In the genomic region with DNA sequence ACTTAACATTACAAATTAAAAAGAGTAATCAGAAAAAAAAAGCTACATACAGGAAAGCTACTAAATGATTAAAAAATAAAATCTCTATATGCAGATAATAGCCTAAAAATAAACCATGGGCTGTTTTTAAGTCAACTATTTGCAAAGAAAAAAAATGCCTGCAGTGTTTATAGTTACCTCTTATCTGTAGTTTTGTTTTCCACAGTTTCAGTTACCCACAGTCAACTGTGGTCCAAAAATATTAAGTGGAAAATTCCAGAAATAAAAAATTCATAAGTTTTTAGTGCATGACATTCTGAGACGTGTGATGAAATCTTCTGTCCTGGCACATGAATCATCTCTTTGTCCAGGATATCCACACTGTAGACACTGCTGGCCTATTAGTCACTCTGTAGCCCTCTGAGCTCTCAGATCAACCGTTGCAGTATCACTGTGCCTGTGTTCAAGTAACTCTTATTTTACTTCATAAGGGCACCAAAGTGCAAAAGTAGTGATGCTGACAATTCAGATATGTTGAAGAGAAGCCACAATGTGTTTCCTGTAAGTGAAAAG, we compare ENCODE assay signal across 11 cellular contexts. TPM values are rescaled to one million over a fixed set of nuclear protein-coding genes. Genes with fewer than 3 reads are reported as not detected.
DNase-seq lines count a peak whose midpoint lies in the region; ATAC-seq and TF ChIP-seq lines count a peak whose summit lies in the region.
"Had no signal": no experiment of that assay in that cellular context is flagged by ENCODE, and none has a peak within 500 bp of the region (broad histone marks: within the 10 kb centered on the region; RNA-seq: fewer than 3 reads in every experiment).

No MANE protein-coding gene starts in this region.

- WGBS in aorta, 2 donors, result 0 to 8% methylated on average over 2 of the region's 2 CpGs

- no peaks in the 10 kb centered on the region for H3K9me3 Mint-ChIP-seq in MCF 10A (ENCODE audit: unreplicated experiment)
- H3K9me3 Mint-ChIP-seq in CD4-positive, alpha-beta memory T cell, result peaks cover 0 to 4% (median 0%) of the 10 kb centered on the region in 8 donors

- ATAC-seq in aorta (ENCODE audit: low FRiP score) (peak; percentile 85), HG03354 (IDR thresholded peaks at IDR 0.05; ENCODE audit: poor library complexity, severe bottlenecking, unreplicated experiment) (no peak), HG02973 (IDR thresholded peaks at IDR 0.05; ENCODE audit: unreplicated experiment) (no peak)
- ATAC-seq: stimulated activated memory B cell treated with anti-CD40 and anti-IgM and Interleukin-4, amounts not matched to agents 10 μg/mL and 1 μg/mL and 100 μg/mL, for 72 hours had no signal

- intact Hi-C loops in MCF 10A (cut with micrococcal nuclease) (no loop called here), breast epithelium (cut with DNase I; ENCODE audit: low total_unique reads) (no loop called here), aorta (cut with DNase I) (no loop called here)
- intact Hi-C loops in CD4-positive, alpha-beta memory T cell (cut with micrococcal nuclease), result no loop called here

- peaks cover 27% of the 10 kb centered on the region for H3K4me1 Mint-ChIP-seq in MCF 10A (ENCODE audit: insufficient read depth, unreplicated experiment)
- no peaks in the 10 kb centered on the region for H3K4me1 Mint-ChIP-seq in CD4-positive, alpha-beta memory T cell
- H3K4me1 Mint-ChIP-seq: stimulated activated memory B cell treated with anti-CD40 and anti-IgM and Interleukin-4, amounts not matched to agents 10 μg/mL and 1 μg/mL and 100 μg/mL, for 72 hours had no signal

- H3K36me3 Mint-ChIP-seq in MCF 10A (ENCODE audit: insufficient read depth, unreplicated experiment), result no peaks in the 10 kb centered on the region
- no peaks in the 10 kb centered on the region for H3K36me3 Mint-ChIP-seq in CD4-positive, alpha-beta memory T cell

- no peak overlapping the region for H3K27ac ChIP-seq in breast epithelium
- no peak overlapping the region for H3K27ac ChIP-seq in aorta (ENCODE audit: low read depth in 1 of 2, low read length in 2 of 2)
- H3K27ac ChIP-seq in CD4-positive, alpha-beta memory T cell (ENCODE audit: low read depth, low read length), result no peak overlapping the region

- no peaks in the 10 kb centered on the region for H3K27me3 Mint-ChIP-seq in MCF 10A (ENCODE audit: insufficient read depth, unreplicated experiment)
- no peaks in the 10 kb centered on the region for H3K27me3 Mint-ChIP-seq in CD4-positive, alpha-beta memory T cell
- H3K27me3 Mint-ChIP-seq: stimulated activated memory B cell treated with anti-CD40 and anti-IgM and Interleukin-4, amounts not matched to agents 10 μg/mL and 1 μg/mL and 100 μg/mL, for 72 hours had no signal

- peak; percentile 94 for DNase-seq in MCF 10A (ENCODE audit: unreplicated experiment)
- no peak for DNase-seq in breast epithelium (ENCODE audit: low spot score in 2 of 2)
- peak; percentile 33 for DNase-seq in brain pericyte (ENCODE audit: low read depth, low spot score)
- peak; percentile 85 for DNase-seq in kidney glomerular epithelial cell (lab: John Stamatoyannopoulos, UW)
- no peak for DNase-seq in aorta
- DNase-seq in CD4-positive, alpha-beta memory T cell, result no peak
- DNase-seq: effector CD8-positive, alpha-beta T cell; NCI-H82 had no signal

- TF ChIP-seq CTCF in MCF 10A (IDR thresholded peaks at IDR 0.05; ENCODE audit: unreplicated experiment) (no peak), breast epithelium (IDR thresholded peaks at IDR 0.05) (no peak)

- H3K36me3 ChIP-seq in breast epithelium, result no peaks in the 10 kb centered on the region
- H3K36me3 ChIP-seq in aorta (ENCODE audit: control insufficient read depth in 1 of 2, insufficient read depth in 2 of 2, low read length in 1 of 2), result no peaks in the 10 kb centered on the region
- no peaks in the 10 kb centered on the region for H3K36me3 ChIP-seq in CD4-positive, alpha-beta memory T cell (ENCODE audit: insufficient read depth, low read length)

- CTCF ChIA-PET in MCF 10A (lab: Yijun Ruan, JAX), result interaction anchor here (0.7 to 2.8 kb wide), 8 partner anchors 11 to 275 kb away, joined by 3 to 18 read pairs (median 3); no protein-coding TSS in a partner anchor
- CTCF ChIA-PET in CD4-positive, alpha-beta memory T cell (lab: Charles Lee; ENCODE audit: partially characterized antibody), result no interaction called here

- POLR2A ChIA-PET in MCF 10A (lab: Yijun Ruan, JAX), result interaction anchor here (0.6 to 1.8 kb wide), 7 partner anchors 9 to 526 kb away, joined by 3 to 5 read pairs (median 4); no protein-coding TSS in a partner anchor
- POLR2A ChIA-PET in CD4-positive, alpha-beta memory T cell (lab: Charles Lee; ENCODE audit: partially characterized antibody), result no interaction called here

- H3K9me3 ChIP-seq in breast epithelium (no peaks in the 10 kb centered on the region), aorta (ENCODE audit: control insufficient read depth, low read length) (no peaks in the 10 kb centered on the region)
- no peaks in the 10 kb centered on the region for H3K9me3 ChIP-seq in CD4-positive, alpha-beta memory T cell (ENCODE audit: control insufficient read depth in 1 of 2, low read length in 2 of 2)

- no TSS peak for BruUV-seq in MCF 10A (replicated peaks; lab: Mats Ljungman, UMichigan)

- peak overlapping the region; percentile 80 for H3K27ac Mint-ChIP-seq in MCF 10A (ENCODE audit: low read depth, unreplicated experiment)
- no peak overlapping the region for H3K27ac Mint-ChIP-seq in CD4-positive, alpha-beta memory T cell
- H3K27ac Mint-ChIP-seq: stimulated activated memory B cell treated with anti-CD40 and anti-IgM and Interleukin-4, amounts not matched to agents 10 μg/mL and 1 μg/mL and 100 μg/mL, for 72 hours had no signal

- H3K4me1 ChIP-seq in breast epithelium, result no peaks in the 10 kb centered on the region
- H3K4me1 ChIP-seq in aorta (ENCODE audit: control insufficient read depth in 1 of 2, insufficient read depth in 2 of 2, low read length in 2 of 2), result peaks cover 0 to 5% of the 10 kb centered on the region in 2 donors
- H3K4me1 ChIP-seq in CD4-positive, alpha-beta memory T cell (ENCODE audit: insufficient read depth, low read length), result no peaks in the 10 kb centered on the region

- H3K4me3 Mint-ChIP-seq in MCF 10A (ENCODE audit: unreplicated experiment), result no peak overlapping the region
- no peak overlapping the region for H3K4me3 Mint-ChIP-seq in CD4-positive, alpha-beta memory T cell
- H3K4me3 Mint-ChIP-seq: stimulated activated memory B cell treated with anti-CD40 and anti-IgM and Interleukin-4, amounts not matched to agents 10 μg/mL and 1 μg/mL and 100 μg/mL, for 72 hours had no signal

- no peak for TF ChIP-seq POLR2A in breast epithelium (IDR thresholded peaks at IDR 0.05)

- H3K4me3 ChIP-seq in breast epithelium (no peak overlapping the region), aorta (ENCODE audit: low read length in 2 of 2) (no peak overlapping the region)
- no peak overlapping the region for H3K4me3 ChIP-seq in CD4-positive, alpha-beta memory T cell (ENCODE audit: low read length in 2 of 2)

- H3K27me3 ChIP-seq in breast epithelium, result no peaks in the 10 kb centered on the region
- H3K27me3 ChIP-seq in aorta (ENCODE audit: control insufficient read depth in 1 of 2, insufficient read depth in 2 of 2, low read length in 1 of 2), result no peaks in the 10 kb centered on the region
- no peaks in the 10 kb centered on the region for H3K27me3 ChIP-seq in CD4-positive, alpha-beta memory T cell (ENCODE audit: insufficient read depth, low read length)

RNA-seq across cellular contexts. Expression of gene PRELID2, which starts 59.2 kb away (rescaled TPM):
- total RNA-seq in MCF 10A (2022), result 11.4 and 11.7 TPM in 2 replicates
- total RNA-seq in breast epithelium, result 10 to 100 TPM; 15.5 to 24.6 (median 23.1) TPM
- 10 to 100 TPM; 26.7 to 28.7 TPM for total RNA-seq in aorta
- polyA plus RNA-seq in aorta, result 1 to 10 TPM; 4.3 to 4.8 TPM
- 1 to 10 TPM; 2.1 to 3.1 TPM for total RNA-seq in CD4-positive, alpha-beta memory T cell
- polyA plus RNA-seq in CD4-positive, alpha-beta memory T cell, result 1 to 10 TPM; 1.7 to 2.2 TPM

Comparison
In these comparisons a context has a peak if more than half of its experiments do, and no peak if none do; other contexts are left out.
1. DNase-seq: peak in MCF 10A (single experiment), brain pericyte (single experiment) and kidney glomerular epithelial cell (single experiment); none in breast epithelium (0 of 2), aorta (0 of 2) and CD4-positive, alpha-beta memory T cell (0 of 5).